In the genomic region with DNA sequence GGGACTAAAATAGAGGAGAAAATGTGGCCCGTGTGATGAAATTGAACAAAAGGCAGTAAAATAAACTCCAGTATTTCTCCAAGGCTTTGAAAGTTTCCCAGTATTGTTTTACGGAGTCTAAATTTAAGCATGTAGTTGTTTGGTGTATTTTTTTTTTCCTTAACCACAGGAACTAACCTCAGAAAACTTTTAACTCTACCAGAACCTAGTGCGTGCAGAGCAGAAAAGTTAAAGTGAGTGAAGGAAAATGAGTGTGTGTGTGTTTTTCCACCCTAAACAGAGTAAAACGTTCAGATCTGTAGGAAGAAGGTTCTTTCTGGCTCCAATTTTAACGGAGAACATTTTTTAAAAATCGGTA, we compare ENCODE assay signal across 8 cellular contexts. TPM values are rescaled to one million over a fixed set of nuclear protein-coding genes. Genes with fewer than 3 reads are reported as not detected.
DNase-seq lines count a peak whose midpoint lies in the region; ATAC-seq and TF ChIP-seq lines count a peak whose summit lies in the region.

No MANE protein-coding gene starts in this region.

- CTCF ChIA-PET in BJ (lab: Yijun Ruan, JAX): no interaction called here

- H3K27me3 Mint-ChIP-seq in nephron progenitor cell (ENCODE audit: low read depth, poor library complexity): peaks cover 60% of the 10 kb centered on the region

- H3K9me3 Mint-ChIP-seq in nephron progenitor cell: no peaks in the 10 kb centered on the region

- DNase-seq in BJ (ENCODE audit: low read depth) (no peak), M059J (ENCODE audit: low read depth) (peak; percentile 12), nephron progenitor cell (no peak), head of caudate nucleus (no peak), T1000 (lab: John Stamatoyannopoulos, UW) (no peak), foreskin melanocyte (no peak)
- no peak for DNase-seq in effector memory CD4-positive, alpha-beta T cell

- H3K4me3 ChIP-seq in BJ (ENCODE audit: low read depth, low read length): peak overlapping the region; percentile 76
- H3K4me3 ChIP-seq in effector memory CD4-positive, alpha-beta T cell (ENCODE audit: insufficient read depth, low read depth, low read length, poor library complexity, severe bottlenecking): peak overlapping the region; percentile 48

- H3K27ac ChIP-seq in effector memory CD4-positive, alpha-beta T cell (ENCODE audit: insufficient read depth, low read length, poor library complexity, severe bottlenecking): no peak overlapping the region

- H3K27ac Mint-ChIP-seq in nephron progenitor cell: no peak overlapping the region

- no peak for ATAC-seq in HG03095 (IDR thresholded peaks at IDR 0.05; ENCODE audit: unreplicated experiment)

- H3K4me1 ChIP-seq in effector memory CD4-positive, alpha-beta T cell (ENCODE audit: control insufficient read depth, insufficient read depth, low read length, poor library complexity, severe bottlenecking): peaks cover 8% of the 10 kb centered on the region

- H3K36me3 Mint-ChIP-seq in nephron progenitor cell (ENCODE audit: low read depth): no peaks in the 10 kb centered on the region

- peaks cover 14% of the 10 kb centered on the region for H3K4me1 Mint-ChIP-seq in nephron progenitor cell

- intact Hi-C loops in head of caudate nucleus (cut with DNase I): no loop called here

- H3K4me3 Mint-ChIP-seq in nephron progenitor cell: peak overlapping the region; percentile 86

- POLR2A ChIA-PET in BJ (lab: Charles Lee): no interaction called here

- no peaks in the 10 kb centered on the region for H3K9me3 ChIP-seq in effector memory CD4-positive, alpha-beta T cell (ENCODE audit: control insufficient read depth, low read length)

- no peaks in the 10 kb centered on the region for H3K36me3 ChIP-seq in BJ (ENCODE audit: control insufficient read depth, insufficient read depth, low read length)
- H3K36me3 ChIP-seq in effector memory CD4-positive, alpha-beta T cell (ENCODE audit: control insufficient read depth, insufficient read depth, low read length): no peaks in the 10 kb centered on the region

- H3K27me3 ChIP-seq in BJ (ENCODE audit: control insufficient read depth, insufficient read depth, low read length): no peaks in the 10 kb centered on the region; the same call in 1 of the 2 replicates
- peaks cover 4% of the 10 kb centered on the region for H3K27me3 ChIP-seq in effector memory CD4-positive, alpha-beta T cell (replicated peaks; ENCODE audit: control insufficient read depth, insufficient read depth, low read length, poor library complexity, severe bottlenecking)

- TF ChIP-seq CTCF in BJ (IDR thresholded peaks at IDR 0.05; ENCODE audit: insufficient read depth, low read depth, low read length): no peak
- no peak for TF ChIP-seq CTCF in nephron progenitor cell (IDR thresholded peaks at IDR 0.05)

RNA-seq across cellular contexts. Expression of a gene that starts 0.8 kb away (rescaled TPM):
- polyA plus RNA-seq in BJ (2011; rRNA removed): 1.2 TPM in 2 replicates
- 0.62 TPM in 2 replicates for polyA minus RNA-seq in BJ (2011; rRNA and poly(A)+ RNA removed)
- 2.1 and 4.7 TPM in 2 replicates for total RNA-seq in M059J (2014; rRNA removed; shearing (Covaris generic))
